ENCODE assay signal across 18 cellular contexts in the genomic region with DNA sequence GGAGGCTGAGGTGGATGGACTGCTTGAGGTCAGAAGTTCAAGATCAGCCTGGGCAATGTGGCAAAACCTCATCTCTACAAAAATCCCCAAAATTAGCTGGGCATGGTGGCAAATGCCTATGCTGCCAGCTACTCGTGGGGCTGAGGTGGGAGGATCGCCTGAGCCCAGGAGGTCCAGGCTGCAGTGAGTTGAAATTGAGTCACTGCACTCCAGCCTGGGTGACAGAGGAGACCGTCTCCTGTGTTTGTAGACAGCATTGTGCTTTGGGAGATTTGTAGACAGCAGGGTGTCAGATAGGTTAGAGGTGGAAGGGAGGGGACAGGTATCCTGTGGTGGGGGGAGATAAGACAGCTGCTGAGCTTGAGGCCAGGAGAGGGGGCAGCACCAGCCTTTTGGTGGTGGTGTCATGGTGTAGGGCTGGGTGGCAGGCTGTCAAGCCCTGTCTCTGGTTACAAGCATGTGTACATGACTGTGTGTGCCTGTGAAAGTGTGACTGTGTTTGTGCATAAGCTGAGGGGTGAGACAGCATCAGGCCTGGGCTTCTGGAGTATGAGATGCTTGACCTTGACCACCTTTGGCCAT. TPM values are rescaled to one million over a fixed set of nuclear protein-coding genes. Genes with fewer than 3 reads are reported as not detected.
"Had no signal": no experiment of that assay in that cellular context is flagged by ENCODE, and none has a peak within 500 bp of the region (broad histone marks: within the 10 kb centered on the region; RNA-seq: fewer than 3 reads in every experiment).

No MANE protein-coding gene starts in this region.

- DNase-seq: activated CD4-positive, alpha-beta memory T cell treated with anti-CD3 and anti-CD28 coated beads for 36 hours; activated CD8-positive, alpha-beta memory T cell treated with anti-CD3 and anti-CD28 coated beads, Interleukin-2, amount 50 U/mL, for 4 hours; activated gamma-delta T cell treated with Interleukin-2 at 50 U/mL for 16 hours; activated naive CD8-positive, alpha-beta T cell treated with anti-CD3 and anti-CD28 coated beads for 36 hours; activated T-cell treated with anti-CD3 and anti-CD28 coated beads, Interleukin-2, amount 50 U/mL, for 72 hours; effector CD4-positive, alpha-beta T cell; hippocampal formation; kidney glomerular epithelial cell; naive thymus-derived CD4-positive, alpha-beta T cell; stimulated activated CD4-positive, alpha-beta T cell treated with anti-CD3 and anti-CD28 coated beads, Interleukin-2, amount 100 ng/mL, for 24 hours; stimulated activated naive CD4-positive, alpha-beta T cell treated with Interleukin-2 at 50 U/mL for 16 hours; T-helper 9 cell had no signal

- H3K4me3 Mint-ChIP-seq: activated CD4-positive, alpha-beta memory T cell treated with anti-CD3 and anti-CD28 coated beads for 36 hours; activated naive CD8-positive, alpha-beta T cell treated with anti-CD3 and anti-CD28 coated beads for 36 hours; activated T-cell treated with anti-CD3 and anti-CD28 coated beads, Interleukin-2, amount 50 U/mL, for 72 hours; naive thymus-derived CD4-positive, alpha-beta T cell had no signal

- H3K36me3 Mint-ChIP-seq: activated CD4-positive, alpha-beta memory T cell treated with anti-CD3 and anti-CD28 coated beads for 36 hours; activated naive CD8-positive, alpha-beta T cell treated with anti-CD3 and anti-CD28 coated beads for 36 hours had no signal

- H3K9me3 ChIP-seq: right lobe of liver had no signal

- H3K4me3 ChIP-seq: right lobe of liver had no signal

- H3K27ac Mint-ChIP-seq: activated CD4-positive, alpha-beta memory T cell treated with anti-CD3 and anti-CD28 coated beads for 36 hours; activated naive CD8-positive, alpha-beta T cell treated with anti-CD3 and anti-CD28 coated beads for 36 hours; activated T-cell treated with anti-CD3 and anti-CD28 coated beads, Interleukin-2, amount 50 U/mL, for 72 hours; progenitor cell of endocrine pancreas had no signal

- FAIRE-seq: colon had no signal

- H3K36me3 ChIP-seq: right lobe of liver had no signal

- H3K4me1 ChIP-seq: right lobe of liver had no signal

- ATAC-seq: activated T-cell treated with anti-CD3 and anti-CD28 coated beads, Interleukin-2, amount 50 U/mL, for 72 hours; naive thymus-derived CD4-positive, alpha-beta T cell; right lobe of liver had no signal

- H3K27ac ChIP-seq: epithelial cell of prostate, right lobe of liver had no signal

RNA-seq across cellular contexts. Expression of a gene that starts 15.2 kb away (rescaled TPM):
- polyA plus RNA-seq: naive thymus-derived CD4-positive, alpha-beta T cell had no signal

RNA-seq across cellular contexts. Expression of a gene that starts 44.4 kb away (rescaled TPM):
- total RNA-seq: activated CD4-positive, alpha-beta memory T cell treated with anti-CD3 and anti-CD28 coated beads for 36 hours; activated naive CD8-positive, alpha-beta T cell treated with anti-CD3 and anti-CD28 coated beads for 36 hours; activated T-cell treated with anti-CD3 and anti-CD28 coated beads, Interleukin-2, amount 50 U/mL, for 72 hours; glomerular endothelial cell; lower leg skin; naive thymus-derived CD4-positive, alpha-beta T cell; progenitor cell of endocrine pancreas; right lobe of liver had no signal
- polyA plus RNA-seq: naive thymus-derived CD4-positive, alpha-beta T cell had no signal
